In the genomic region with DNA sequence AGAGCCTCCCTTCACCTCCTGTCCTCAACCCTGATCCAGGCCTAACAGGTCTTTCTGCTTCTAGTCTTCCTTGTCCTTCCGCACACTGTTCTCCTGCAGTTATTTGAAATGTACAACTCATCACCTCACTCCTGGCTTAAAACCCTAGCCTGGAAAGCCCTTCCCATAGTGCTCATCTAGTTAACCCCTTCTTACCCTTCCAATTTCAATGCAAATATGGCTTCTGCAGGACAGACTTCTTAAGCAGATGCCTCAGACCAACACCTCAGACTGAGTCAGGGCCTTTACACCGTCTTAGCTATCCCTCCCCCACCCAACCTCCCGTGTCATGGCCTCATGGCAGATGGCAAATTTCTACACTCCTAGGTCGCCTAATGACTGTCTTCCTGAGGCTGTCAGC, we compare ENCODE assay signal across 30 cellular contexts.
DNase-seq lines count a peak whose midpoint lies in the region; ATAC-seq, FAIRE-seq and TF ChIP-seq lines count a peak whose summit lies in the region.
"Had no signal": no experiment of that assay in that cellular context is flagged by ENCODE, and none has a peak within 500 bp of the region (broad histone marks: within the 10 kb centered on the region; RNA-seq: fewer than 3 reads in every experiment).

No MANE protein-coding gene starts in this region.

- H3K36me3 Mint-ChIP-seq in activated CD4-positive, alpha-beta T cell treated with anti-CD3 and anti-CD28 coated beads for 36 hours (ENCODE audit: low read depth): peaks cover 5% of the 10 kb centered on the region
- H3K36me3 Mint-ChIP-seq: CD4-positive, alpha-beta memory T cell; T-cell had no signal

- peak; percentile 92 for ATAC-seq in activated CD4-positive, alpha-beta T cell treated with anti-CD3 and anti-CD28 coated beads for 36 hours
- no peak for ATAC-seq in left lung
- ATAC-seq: effector memory CD8-positive, alpha-beta T cell; gastroesophageal sphincter; HCT116; lower lobe of right lung; Panc1; right cardiac atrium; T-cell had no signal

- peak; percentile 54 for DNase-seq in activated CD4-positive, alpha-beta T cell treated with anti-CD3 and anti-CD28 coated beads for 36 hours
- DNase-seq in activated CD4-positive, alpha-beta T cell treated with anti-CD3 and anti-CD28 coated beads, Interleukin-2, amount 50 U/mL, for 4 hours: no peak
- DNase-seq in stimulated activated CD4-positive, alpha-beta T cell treated with anti-CD3 and anti-CD28 coated beads, Interleukin-1b, Interleukin-23, amount 100 ng/mL, for 48 hours: peak; percentile 56
- DNase-seq in stimulated activated CD4-positive, alpha-beta T cell treated with anti-CD3 and anti-CD28 coated beads, Interleukin-12 subunit alpha, Interleukin-12 subunit beta, amount 100 ng/mL, for 4 hours: no peak
- peak; percentile 67 for DNase-seq in bronchial epithelial cell (ENCODE audit: low read depth)
- no peak for DNase-seq in germinal center (ENCODE audit: low spot score)
- DNase-seq in left lung: no peak
- DNase-seq in RPMI8226: no peak
- DNase-seq: activated effector memory CD4-positive, alpha-beta T cell treated with Interleukin-2 at 50 U/mL for 16 hours; CD4-positive, alpha-beta memory T cell; colonic mucosa; DMS153; effector memory CD8-positive, alpha-beta T cell; kidney; lower lobe of right lung; NCI-H2081 treated with DMSO at 0.1 percent for 48 hours; NCI-H446 treated with DMSO at 0.1 percent for 48 hours; nephron progenitor cell; NK-92 treated with Interleukin-12 subunit alpha and Interleukin-12 subunit beta, amount 100 ng/mL, for 24 hours; right cardiac atrium; SJCRH30; spleen; T-cell; trophoblast cell had no signal

- CTCF ChIA-PET in activated CD4-positive, alpha-beta T cell treated with anti-CD3 and anti-CD28 coated beads for 36 hours (lab: Charles Lee): no interaction called here

- no peak overlapping the region for H3K27ac Mint-ChIP-seq in activated CD4-positive, alpha-beta T cell treated with anti-CD3 and anti-CD28 coated beads for 36 hours
- H3K27ac Mint-ChIP-seq: CD4-positive, alpha-beta memory T cell; nephron progenitor cell had no signal

- H3K27ac ChIP-seq in left lung: no peak overlapping the region
- H3K27ac ChIP-seq: colonic mucosa, esophagus muscularis mucosa, gastroesophageal sphincter, lower lobe of right lung, parathyroid adenoma, SJCRH30, spleen had no signal

- no peak for TF ChIP-seq CTCF in bronchial epithelial cell (IDR thresholded peaks at IDR 0.05; ENCODE audit: insufficient read depth, low read length, severe bottlenecking)
- no peak for TF ChIP-seq CTCF in left lung (IDR thresholded peaks at IDR 0.05)

- FAIRE-seq in bronchial epithelial cell (lab: Jason Lieb, UNC): no peak
- FAIRE-seq: G401.6, kidney had no signal

- peaks cover 0 to 3% of the 10 kb centered on the region in 2 donors for H3K9me3 ChIP-seq in left lung
- H3K9me3 ChIP-seq: colonic mucosa, gastroesophageal sphincter, lower lobe of right lung, SJCRH30 had no signal

- no peak overlapping the region for H3K4me3 ChIP-seq in bronchial epithelial cell (ENCODE audit: low read depth, low read length)
- H3K4me3 ChIP-seq in left lung: no peak overlapping the region
- H3K4me3 ChIP-seq: colonic mucosa, esophagus muscularis mucosa, gastroesophageal sphincter, lower lobe of right lung, SJCRH30, spleen had no signal

- no peak overlapping the region for H3K4me3 Mint-ChIP-seq in activated CD4-positive, alpha-beta T cell treated with anti-CD3 and anti-CD28 coated beads for 36 hours
- H3K4me3 Mint-ChIP-seq: CD4-positive, alpha-beta memory T cell; effector memory CD8-positive, alpha-beta T cell; nephron progenitor cell had no signal

- intact Hi-C loops in activated CD4-positive, alpha-beta T cell treated with anti-CD3 and anti-CD28 coated beads for 36 hours (cut with DNase I, micrococcal nuclease): no loop called here
- intact Hi-C loops in left lung (cut with DNase I): no loop called here

- H3K4me1 ChIP-seq in left lung: no peaks in the 10 kb centered on the region
- H3K4me1 ChIP-seq: colonic mucosa, esophagus muscularis mucosa, gastroesophageal sphincter, parathyroid adenoma had no signal

- H3K27me3 Mint-ChIP-seq in activated CD4-positive, alpha-beta T cell treated with anti-CD3 and anti-CD28 coated beads for 36 hours: no peaks in the 10 kb centered on the region
- H3K27me3 Mint-ChIP-seq: CD4-positive, alpha-beta memory T cell; effector memory CD8-positive, alpha-beta T cell had no signal

- peaks cover 20% of the 10 kb centered on the region for H3K4me1 Mint-ChIP-seq in activated CD4-positive, alpha-beta T cell treated with anti-CD3 and anti-CD28 coated beads for 36 hours

- no peaks in the 10 kb centered on the region for H3K27me3 ChIP-seq in bronchial epithelial cell (ENCODE audit: control insufficient read depth, insufficient read depth, low read length)
- H3K27me3 ChIP-seq in left lung: no peaks in the 10 kb centered on the region
- H3K27me3 ChIP-seq: colonic mucosa, esophagus muscularis mucosa, gastroesophageal sphincter, SJCRH30 had no signal

- POLR2A ChIA-PET in activated CD4-positive, alpha-beta T cell treated with anti-CD3 and anti-CD28 coated beads for 36 hours (lab: Charles Lee): no interaction called here

- H3K9me3 Mint-ChIP-seq in activated CD4-positive, alpha-beta T cell treated with anti-CD3 and anti-CD28 coated beads for 36 hours (ENCODE audit: low read depth): peaks cover 4% of the 10 kb centered on the region
- H3K9me3 Mint-ChIP-seq: effector memory CD8-positive, alpha-beta T cell had no signal

- H3K36me3 ChIP-seq in bronchial epithelial cell (ENCODE audit: control insufficient read depth, insufficient read depth, low read length): no peaks in the 10 kb centered on the region
- no peaks in the 10 kb centered on the region for H3K36me3 ChIP-seq in left lung
- H3K36me3 ChIP-seq: colonic mucosa, esophagus muscularis mucosa, gastroesophageal sphincter, lower lobe of right lung, SJCRH30, spleen had no signal

Comparison
In these comparisons a context has a peak if more than half of its experiments do, and no peak if none do; other contexts are left out.
1. DNase-seq: peak in activated CD4-positive, alpha-beta T cell treated with anti-CD3 and anti-CD28 coated beads for 36 hours (single experiment), stimulated activated CD4-positive, alpha-beta T cell treated with anti-CD3 and anti-CD28 coated beads, Interleukin-1b, Interleukin-23, amount 100 ng/mL, for 48 hours (single experiment) and bronchial epithelial cell (single experiment); none in activated CD4-positive, alpha-beta T cell treated with anti-CD3 and anti-CD28 coated beads, Interleukin-2, amount 50 U/mL, for 4 hours (0 of 2), stimulated activated CD4-positive, alpha-beta T cell treated with anti-CD3 and anti-CD28 coated beads, Interleukin-12 subunit alpha, Interleukin-12 subunit beta, amount 100 ng/mL, for 4 hours (single experiment), germinal center (single experiment), left lung (0 of 2) and RPMI8226 (single experiment).